In the genomic region with DNA sequence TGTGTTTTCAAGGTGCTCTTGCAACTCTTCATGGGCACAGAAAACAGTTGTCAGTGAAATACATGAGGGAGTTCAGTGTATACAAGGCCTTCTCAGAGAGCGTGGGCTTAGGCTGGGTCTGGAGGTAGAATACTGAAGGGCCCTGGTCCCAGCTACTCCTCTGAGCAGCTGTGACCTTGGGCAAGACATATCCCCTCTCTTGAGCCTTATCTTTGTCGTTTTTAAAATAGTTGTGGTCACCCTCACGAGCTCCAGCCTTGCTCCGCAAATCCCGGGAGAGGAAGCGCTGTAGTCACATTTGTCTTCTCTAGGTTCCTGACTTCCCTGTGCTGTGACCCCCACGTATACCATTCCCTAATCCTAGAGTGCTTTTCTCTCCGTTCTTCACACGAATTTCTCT, we compare ENCODE assay signal across 16 cellular contexts. TPM values are rescaled to one million over a fixed set of nuclear protein-coding genes. Genes with fewer than 3 reads are reported as not detected.
DNase-seq lines count a peak whose midpoint lies in the region; ATAC-seq and FAIRE-seq lines count a peak whose summit lies in the region.
"Had no signal": no experiment of that assay in that cellular context is flagged by ENCODE, and none has a peak within 500 bp of the region (broad histone marks: within the 10 kb centered on the region; RNA-seq: fewer than 3 reads in every experiment).

No MANE protein-coding gene starts in this region.

- H3K27ac ChIP-seq in BLaER1 treated with 17β-estradiol and CSF1 and Interleukin-3, amounts not matched to agents 10 nM and 100 nM: peak overlapping the region in 8 of 11 experiments; percentile 96 to 100 (median 98); a peak in 17 of 22 replicates
- H3K27ac ChIP-seq: ascending aorta, esophagus squamous epithelium, testis had no signal

- H3K27me3 ChIP-seq in BLaER1 treated with 17β-estradiol and CSF1 and Interleukin-3, amounts not matched to agents 10 nM and 100 nM: no peaks in the 10 kb centered on the region; a peak in 2 of 22 replicates
- H3K27me3 ChIP-seq: ascending aorta, esophagus squamous epithelium, testis had no signal

- peaks cover 0 to 46% (median 27%) of the 10 kb centered on the region in 11 experiments; a peak in 18 of 22 replicates for H3K36me3 ChIP-seq in BLaER1 treated with 17β-estradiol and CSF1 and Interleukin-3, amounts not matched to agents 10 nM and 100 nM
- H3K36me3 ChIP-seq: ascending aorta had no signal

- peaks cover 40 to 75% (median 64%) of the 10 kb centered on the region in 10 experiments for H3K4me1 ChIP-seq in BLaER1 treated with 17β-estradiol and CSF1 and Interleukin-3, amounts not matched to agents 10 nM and 100 nM

- peaks cover 32 to 81% (median 77%) of the 10 kb centered on the region in 11 experiments; a peak in 21 of 22 replicates for H4K20me1 ChIP-seq in BLaER1 treated with 17β-estradiol and CSF1 and Interleukin-3, amounts not matched to agents 10 nM and 100 nM

- no peak for FAIRE-seq in HTR-8/SVneo (lab: Jason Lieb, UNC)
- FAIRE-seq in RCC 7860 (lab: Jason Lieb, UNC): no peak
- FAIRE-seq: TTC549 had no signal

- H3K27me3 Mint-ChIP-seq in activated T-helper 17 cell treated with anti-CD3 and anti-CD28 coated beads, Interleukin-2, amount 50 U/mL, for 72 hours: no peaks in the 10 kb centered on the region

- peak overlapping the region; percentile 88 to 99 (median 95) for H3K4me2 ChIP-seq in BLaER1 treated with 17β-estradiol and CSF1 and Interleukin-3, amounts not matched to agents 10 nM and 100 nM

- peak overlapping the region; percentile 23 to 100 (median 97); a peak in 19 of 20 replicates for H3K4me3 ChIP-seq in BLaER1 treated with 17β-estradiol and CSF1 and Interleukin-3, amounts not matched to agents 10 nM and 100 nM
- H3K4me3 ChIP-seq: ascending aorta, testis had no signal

- H3K4me1 Mint-ChIP-seq in activated T-helper 17 cell treated with anti-CD3 and anti-CD28 coated beads, Interleukin-2, amount 50 U/mL, for 72 hours: peaks cover 39% of the 10 kb centered on the region

- no peak for ATAC-seq in activated T-helper 17 cell treated with anti-CD3 and anti-CD28 coated beads, Interleukin-2, amount 50 U/mL, for 72 hours (replicated peaks)
- ATAC-seq in GM19023 (IDR thresholded peaks at IDR 0.05; ENCODE audit: unreplicated experiment) (no peak), GM18517 (IDR thresholded peaks at IDR 0.05; ENCODE audit: unreplicated experiment) (no peak)

- peak overlapping the region; percentile 70 for H3K27ac Mint-ChIP-seq in activated T-helper 17 cell treated with anti-CD3 and anti-CD28 coated beads, Interleukin-2, amount 50 U/mL, for 72 hours

- H3K4me3 Mint-ChIP-seq in activated T-helper 17 cell treated with anti-CD3 and anti-CD28 coated beads, Interleukin-2, amount 50 U/mL, for 72 hours: peak overlapping the region; percentile 95

- H3K9ac ChIP-seq in BLaER1 treated with 17β-estradiol and CSF1 and Interleukin-3, amounts not matched to agents 10 nM and 100 nM: peak overlapping the region in 10 of 11 experiments; percentile 61 to 100 (median 98); a peak in 20 of 22 replicates

- no peaks in the 10 kb centered on the region for H3K9me3 Mint-ChIP-seq in activated T-helper 17 cell treated with anti-CD3 and anti-CD28 coated beads, Interleukin-2, amount 50 U/mL, for 72 hours

- H3K36me3 Mint-ChIP-seq in activated T-helper 17 cell treated with anti-CD3 and anti-CD28 coated beads, Interleukin-2, amount 50 U/mL, for 72 hours (ENCODE audit: low read depth): peaks cover 52% of the 10 kb centered on the region

- peak; percentile 42 for DNase-seq in HTR-8/SVneo (ENCODE audit: insufficient read length, low spot score)
- peak; percentile 65 for DNase-seq in myocyte (ENCODE audit: low read depth)
- DNase-seq in RCC 7860 (ENCODE audit: low spot score): no peak
- DNase-seq in stimulated activated CD4-positive, alpha-beta T cell treated with anti-CD3 and anti-CD28 coated beads, Interleukin-4, amount 100 ng/mL, for 1 hour: no peak
- DNase-seq: activated effector memory CD4-positive, alpha-beta T cell treated with anti-CD3 and anti-CD28 coated beads, Interleukin-2, amount 50 U/mL, for 16 hours; esophagus squamous epithelium; GOT3; NCI-H1048; NCI-H748 treated with DMSO at 0.1 percent for 48 hours; testis had no signal

- peaks cover 0 to 28% (median 12%) of the 10 kb centered on the region in 11 experiments; a peak in 18 of 22 replicates for H3K9me3 ChIP-seq in BLaER1 treated with 17β-estradiol and CSF1 and Interleukin-3, amounts not matched to agents 10 nM and 100 nM (replicated peaks in 1 of 11)
- H3K9me3 ChIP-seq: ascending aorta, esophagus squamous epithelium, testis had no signal

RNA-seq across cellular contexts. Expression of gene ZNRF1, which starts 3.6 kb away (rescaled TPM):
- 10 to 100 TPM; 58.2 to 88.4 TPM for total RNA-seq in activated T-helper 17 cell treated with anti-CD3 and anti-CD28 coated beads, Interleukin-2, amount 50 U/mL, for 72 hours
- 71.1 and 82.3 TPM in 2 replicates for total RNA-seq in myocyte
- 28.5 TPM for polyA plus RNA-seq in myocyte (2012)

RNA-seq across cellular contexts. Expression of gene WDR59, which starts 17.6 kb away (rescaled TPM):
- 100 to 1,000 TPM; 107 to 154 TPM for total RNA-seq in activated T-helper 17 cell treated with anti-CD3 and anti-CD28 coated beads, Interleukin-2, amount 50 U/mL, for 72 hours
- 14.8 and 15.4 TPM in 2 replicates for total RNA-seq in myocyte
- 27.8 TPM for polyA plus RNA-seq in myocyte (2012)

Comparison
In these comparisons a context has a peak if more than half of its experiments do, and no peak if none do; other contexts are left out.
1. DNase-seq: peak in HTR-8/SVneo (single experiment) and myocyte (single experiment); none in RCC 7860 (single experiment) and stimulated activated CD4-positive, alpha-beta T cell treated with anti-CD3 and anti-CD28 coated beads, Interleukin-4, amount 100 ng/mL, for 1 hour (single experiment).